ENCODE assay signal across 8 cellular contexts in genomic region chr16:87436225-87437172, GRCh38. TPM values are rescaled to one million over a fixed set of nuclear protein-coding genes. Genes with fewer than 3 reads are reported as not detected.
DNase-seq lines count a peak whose midpoint lies in the region; ATAC-seq and TF ChIP-seq lines count a peak whose summit lies in the region.

No MANE protein-coding gene starts in this region.

- no peaks in the 10 kb centered on the region for H3K9me3 Mint-ChIP-seq in endothelial cell (ENCODE audit: unreplicated experiment)

- TF ChIP-seq POLR2A in prostate gland (IDR thresholded peaks at IDR 0.05) = no peak

- peaks cover 18% of the 10 kb centered on the region for H3K4me1 Mint-ChIP-seq in endothelial cell (ENCODE audit: unreplicated experiment)

- H3K27me3 Mint-ChIP-seq in endothelial cell (ENCODE audit: unreplicated experiment) = peaks cover 8% of the 10 kb centered on the region

- 73% methylated on average over 29 of the region's 29 CpGs for WGBS in prostate gland

- peaks cover 4% of the 10 kb centered on the region for H3K27me3 ChIP-seq in prostate gland (replicated peaks; ENCODE audit: insufficient read depth)

- no peak overlapping the region for H3K27ac Mint-ChIP-seq in endothelial cell (ENCODE audit: unreplicated experiment)

- peak overlapping the region; percentile 42 to 46 for H3K27ac ChIP-seq in prostate gland

- ATAC-seq in SK-N-SH treated with all-trans-retinoic acid at 6 μM for 48 hours = peak; percentile 73
- no peak for ATAC-seq in esophagus mucosa

- H3K4me3 Mint-ChIP-seq in endothelial cell (ENCODE audit: unreplicated experiment) = no peak overlapping the region

- TF ChIP-seq CTCF in AG09309 (IDR thresholded peaks at IDR 0.05; ENCODE audit: control insufficient read depth, insufficient read depth, low read depth, low read length, missing control alignments) = no peak
- no peak for TF ChIP-seq CTCF in fibroblast of mammary gland (conservative IDR thresholded peaks at IDR 0.05; ENCODE audit: control insufficient read depth, insufficient read depth, low read depth, low read length)
- TF ChIP-seq CTCF in prostate gland (IDR thresholded peaks at IDR 0.05) = no peak
- TF ChIP-seq CTCF in endothelial cell (IDR thresholded peaks at IDR 0.05; ENCODE audit: unreplicated experiment) = no peak

- H3K36me3 Mint-ChIP-seq in endothelial cell (ENCODE audit: low read depth, unreplicated experiment) = peaks cover 5% of the 10 kb centered on the region

- H3K4me3 ChIP-seq in AG09309 (ENCODE audit: control insufficient read depth, low read depth, low read length) (peak overlapping the region; percentile 26), fibroblast of mammary gland (ENCODE audit: control insufficient read depth, low read depth, low read length) (peak overlapping the region; percentile 33), prostate gland (no peak overlapping the region)

- DNase-seq in AG09309 (ENCODE audit: low read depth) (no peak), fibroblast of mammary gland (ENCODE audit: low read depth) (peak; percentile 83), prostate gland (ENCODE audit: low spot score) (no peak), Kasumi-1 (lab: John Stamatoyannopoulos, UW) (no peak), endothelial cell (ENCODE audit: low spot score) (no peak), NOMO-1 treated with DMSO at 0.1 percent for 48 hours (lab: John Stamatoyannopoulos, UW; ENCODE audit: unreplicated experiment) (no peak)

- H3K36me3 ChIP-seq in prostate gland = no peaks in the 10 kb centered on the region

- intact Hi-C loops in prostate gland (cut with DNase I) = no loop called here

- H3K9me3 ChIP-seq in prostate gland = no peaks in the 10 kb centered on the region

- H3K4me1 ChIP-seq in prostate gland (replicated peaks) = no peaks in the 10 kb centered on the region

TF ChIP-seq in SK-N-SH treated with all-trans-retinoic acid at 6 μM for 48 hours, 23 proteins besides CTCF, POLR2A, EP300 and RAD21:
- no peak for TF ChIP-seq ESRRG (CRISPR knock-in tag; IDR thresholded peaks at IDR 0.05)
- TF ChIP-seq ISL1 (CRISPR knock-in tag; IDR thresholded peaks at IDR 0.05) = no peak
- no peak for TF ChIP-seq GLIS3 (CRISPR knock-in tag; IDR thresholded peaks at IDR 0.05)
- no peak for TF ChIP-seq ZNF565 (CRISPR knock-in tag; conservative IDR thresholded peaks at IDR 0.05; ENCODE audit: low read depth)
- TF ChIP-seq ZFP3 (CRISPR knock-in tag; IDR thresholded peaks at IDR 0.05) = no peak
- TF ChIP-seq RARB (CRISPR knock-in tag; IDR thresholded peaks at IDR 0.05) = no peak
- TF ChIP-seq BACH2 (CRISPR knock-in tag; IDR thresholded peaks at IDR 0.05; ENCODE audit: borderline replicate concordance) = no peak
- no peak for TF ChIP-seq ZC3H10 (CRISPR knock-in tag; IDR thresholded peaks at IDR 0.05)
- TF ChIP-seq OSR1 (CRISPR knock-in tag; IDR thresholded peaks at IDR 0.05) = no peak
TF ChIP-seq in SK-N-SH treated with all-trans-retinoic acid at 6 μM for 48 hours: peak in this region for 0.

RNA-seq across cellular contexts. Expression of gene MAP1LC3B, which starts 44.4 kb away (rescaled TPM):
- total RNA-seq in prostate gland = 10 to 100 TPM; 41.9 to 51.8 TPM
- total RNA-seq in esophagus mucosa = 29.8 TPM
- total RNA-seq in endothelial cell (ENCODE audit: unreplicated experiment) = 71.6 TPM

RNA-seq across cellular contexts. Expression of gene FBXO31, which starts 52.9 kb away (rescaled TPM):
- total RNA-seq in prostate gland = 10 to 100 TPM; 39.5 to 65.8 TPM
- 16.9 TPM for total RNA-seq in esophagus mucosa
- 13.5 TPM for total RNA-seq in endothelial cell (ENCODE audit: unreplicated experiment)

RNA-seq across cellular contexts. Expression of gene ZCCHC14, which starts 56.3 kb away (rescaled TPM):
- 10 to 100 TPM; 14.9 to 55.7 TPM for total RNA-seq in prostate gland
- 11.4 TPM for total RNA-seq in esophagus mucosa
- total RNA-seq in endothelial cell (ENCODE audit: unreplicated experiment) = 50.4 TPM

Comparison
In these comparisons a context has a peak if more than half of its experiments do, and no peak if none do; other contexts are left out.
1. H3K4me3 ChIP-seq: peak in AG09309 (single experiment) and fibroblast of mammary gland (single experiment); none in prostate gland (0 of 2).